Comparison of ENCODE assay signal across 2 cellular contexts in genomic region chrX:19515615-19516105, GRCh38.
TF ChIP-seq lines count a peak whose summit lies in the region.

No MANE protein-coding gene starts in this region.

TF ChIP-seq in GM12878, 131 proteins besides CTCF, POLR2A, EP300 and RAD21 (continues in another document):
- TF ChIP-seq PBX3 (IDR thresholded peaks at IDR 0.05; ENCODE audit: insufficient replicate concordance, low read depth, low read length) (no peak), SKIL (IDR thresholded peaks at IDR 0.05; ENCODE audit: low read depth, poor library complexity, severe bottlenecking) (no peak), ATF3 (IDR thresholded peaks at IDR 0.05; ENCODE audit: borderline replicate concordance, extremely low read depth, low read depth, low read length) (no peak), STAT3 (IDR thresholded peaks at IDR 0.05; ENCODE audit: low read depth, low read length) (no peak), HSF1 (IDR thresholded peaks at IDR 0.05; ENCODE audit: low read depth, low read length) (no peak), BMI1 (IDR thresholded peaks at IDR 0.05; ENCODE audit: borderline replicate concordance) (no peak), CEBPZ (IDR thresholded peaks at IDR 0.05; ENCODE audit: low read depth, low read length) (no peak), BACH1 (IDR thresholded peaks at IDR 0.05; ENCODE audit: borderline replicate concordance) (no peak), FOXK2 (IDR thresholded peaks at IDR 0.05) (no peak), POU2F2 (IDR thresholded peaks at IDR 0.05; ENCODE audit: borderline replicate concordance, low read depth, low read length) (no peak), TCF3 (IDR thresholded peaks at IDR 0.05; ENCODE audit: borderline replicate concordance, insufficient read depth, low read depth, low read length) (no peak), EED (IDR thresholded peaks at IDR 0.05; ENCODE audit: low read depth) (no peak), ZBTB33 (IDR thresholded peaks at IDR 0.05) (no peak)

TF ChIP-seq in neural cell, 6 proteins besides CTCF, POLR2A, EP300 and RAD21 (continued from another document):
- no peak for TF ChIP-seq REST (IDR thresholded peaks at IDR 0.05; ENCODE audit: borderline replicate concordance)
- TF ChIP-seq TAF1 (IDR thresholded peaks at IDR 0.05; ENCODE audit: low read depth): no peak
TF ChIP-seq in neural cell: peak in this region for 0.
